Comparison of ENCODE assay signal across 11 cellular contexts in the genomic region with DNA sequence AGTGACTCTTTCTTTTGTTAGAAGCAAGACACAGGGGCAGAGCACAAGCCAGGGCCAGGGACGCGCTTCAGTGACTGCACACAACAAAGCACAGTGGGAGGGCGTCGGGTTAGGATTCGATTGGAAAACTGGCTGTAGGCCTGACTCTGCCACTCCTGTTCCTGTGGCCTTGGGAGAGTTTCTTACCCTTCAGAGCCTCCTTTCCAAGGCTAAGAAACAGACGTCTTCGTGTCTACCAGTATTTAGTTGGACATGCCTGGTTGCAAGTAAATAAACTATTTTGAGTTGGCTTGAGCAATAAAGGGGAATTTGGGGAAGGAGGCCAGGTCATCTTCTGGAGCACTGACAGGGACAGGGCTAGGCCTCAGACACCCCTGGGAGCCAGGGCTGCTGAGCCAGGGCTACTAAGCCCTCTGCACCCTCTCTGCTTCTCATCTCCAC.
A peak's percentile ranks its signal among the peaks of the same experiment; 100 is the strongest.
DNase-seq lines count a peak whose midpoint lies in the region; ATAC-seq lines count a peak whose summit lies in the region.
"Had no signal": no experiment of that assay in that cellular context is flagged by ENCODE, and none has a peak within 500 bp of the region (broad histone marks: within the 10 kb centered on the region; RNA-seq: fewer than 3 reads in every experiment).

No MANE protein-coding gene starts in this region.

- DNase-seq in NCI-H526 (lab: John Stamatoyannopoulos, UW) (peak; percentile 21 to 68), NCI-H526 treated with DMSO at 0.1 percent for 48 hours (lab: John Stamatoyannopoulos, UW) (no peak), NCI-H2107 treated with DMSO at 0.1 percent for 48 hours (lab: John Stamatoyannopoulos, UW; ENCODE audit: unreplicated experiment) (peak; percentile 93), ecto neural progenitor cell (ENCODE audit: low spot score) (peak; percentile 85), retina (peak; percentile 86), LoVo (ENCODE audit: low spot score) (no peak)
- DNase-seq: activated CD4-positive, alpha-beta T cell treated with anti-CD3 and anti-CD28 coated beads, Interleukin-2, amount 50 U/mL, for 4 hours; effector memory CD8-positive, alpha-beta T cell; NCI-H2081 treated with DMSO at 0.1 percent for 48 hours had no signal

- ATAC-seq in HG03354 (IDR thresholded peaks at IDR 0.05; ENCODE audit: poor library complexity, severe bottlenecking, unreplicated experiment) (no peak), HG03139 (IDR thresholded peaks at IDR 0.05; ENCODE audit: unreplicated experiment) (no peak)
- ATAC-seq: effector memory CD8-positive, alpha-beta T cell had no signal

Comparison
In these comparisons a context has a peak if more than half of its experiments do, and no peak if none do; other contexts are left out.
1. DNase-seq: peak in NCI-H526 (2 of 2), NCI-H2107 treated with DMSO at 0.1 percent for 48 hours (single experiment), ecto neural progenitor cell (single experiment) and retina (single experiment); none in NCI-H526 treated with DMSO at 0.1 percent for 48 hours (single experiment) and LoVo (single experiment).